2 cellular contexts compared by ENCODE assay signal in the genomic region with DNA sequence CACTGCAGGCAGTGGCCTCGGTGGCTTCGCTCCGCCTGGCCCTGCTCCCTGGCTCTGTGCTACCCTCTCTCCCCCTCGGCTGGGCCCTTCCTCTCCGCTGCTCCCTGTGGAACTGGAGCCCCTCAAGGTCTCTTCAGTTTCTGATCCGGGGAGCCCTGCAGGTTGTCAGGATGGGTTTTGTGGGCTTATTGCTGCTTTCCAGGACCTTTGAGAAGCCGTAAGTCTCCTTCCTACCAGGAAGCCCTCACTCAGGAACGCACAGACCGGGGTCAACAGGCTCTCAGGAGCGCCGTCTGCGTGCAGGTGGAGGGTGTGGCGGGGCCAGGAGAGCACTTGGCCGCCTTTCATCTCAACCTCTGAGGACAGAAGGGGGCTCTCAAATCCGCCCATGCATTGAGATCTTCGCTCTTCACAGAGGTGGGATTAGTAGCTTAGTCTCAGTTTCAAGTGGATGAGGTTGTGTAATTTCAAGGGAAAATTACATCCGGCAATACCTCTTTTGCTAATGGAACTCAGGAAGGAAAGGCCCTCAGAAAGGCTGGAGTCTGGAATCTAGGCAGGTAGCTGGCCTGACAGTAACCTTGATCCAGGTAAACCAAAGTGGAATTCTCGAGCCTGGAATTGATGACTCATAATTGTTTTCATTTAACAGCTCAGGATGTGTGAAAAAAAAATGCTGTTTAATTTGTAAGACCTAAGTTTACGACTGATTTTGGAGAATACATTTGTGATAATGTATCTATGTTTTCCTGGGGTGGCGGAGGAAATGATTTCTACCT.
TF ChIP-seq lines count a peak whose summit lies in the region.

No MANE protein-coding gene starts in this region.

TF ChIP-seq in HCT116, 20 proteins besides CTCF, POLR2A, EP300 and RAD21 (continued from another document):
- TF ChIP-seq, protein P1, sequence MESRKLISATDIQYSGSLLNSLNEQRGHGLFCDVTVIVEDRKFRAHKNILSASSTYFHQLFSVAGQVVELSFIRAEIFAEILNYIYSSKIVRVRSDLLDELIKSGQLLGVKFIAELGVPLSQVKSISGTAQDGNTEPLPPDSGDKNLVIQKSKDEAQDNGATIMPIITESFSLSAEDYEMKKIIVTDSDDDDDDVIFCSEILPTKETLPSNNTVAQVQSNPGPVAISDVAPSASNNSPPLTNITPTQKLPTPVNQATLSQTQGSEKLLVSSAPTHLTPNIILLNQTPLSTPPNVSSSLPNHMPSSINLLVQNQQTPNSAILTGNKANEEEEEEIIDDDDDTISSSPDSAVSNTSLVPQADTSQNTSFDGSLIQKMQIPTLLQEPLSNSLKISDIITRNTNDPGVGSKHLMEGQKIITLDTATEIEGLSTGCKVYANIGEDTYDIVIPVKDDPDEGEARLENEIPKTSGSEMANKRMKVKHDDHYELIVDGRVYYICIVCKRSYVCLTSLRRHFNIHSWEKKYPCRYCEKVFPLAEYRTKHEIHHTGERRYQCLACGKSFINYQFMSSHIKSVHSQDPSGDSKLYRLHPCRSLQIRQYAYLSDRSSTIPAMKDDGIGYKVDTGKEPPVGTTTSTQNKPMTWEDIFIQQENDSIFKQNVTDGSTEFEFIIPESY (IDR thresholded peaks at IDR 0.05; ENCODE audit: extremely low read depth, insufficient replicate concordance, low read length), result no peak
- TF ChIP-seq SP1 (IDR thresholded peaks at IDR 0.05; ENCODE audit: low read depth) (peak; percentile 44; the same call in 1 of the 2 replicates), ZNF274 (IDR thresholded peaks at IDR 0.05; ENCODE audit: low read depth, low read length) (no peak), SIN3A (IDR thresholded peaks at IDR 0.05; ENCODE audit: low read depth) (no peak), EGR1 (IDR thresholded peaks at IDR 0.05; ENCODE audit: low read depth) (no peak), EZH2 (IDR thresholded peaks at IDR 0.05) (no peak), ZFX (IDR thresholded peaks at IDR 0.05) (no peak), CEBPB (IDR thresholded peaks at IDR 0.05; ENCODE audit: low read depth) (peak; percentile 51), JUND (IDR thresholded peaks at IDR 0.05) (peak; percentile 53), ELF1 (IDR thresholded peaks at IDR 0.05; ENCODE audit: borderline replicate concordance, low read depth) (no peak), EZH2phosphoT487 (IDR thresholded peaks at IDR 0.05; ENCODE audit: borderline replicate concordance) (no peak)
- TF ChIP-seq, protein P2, sequence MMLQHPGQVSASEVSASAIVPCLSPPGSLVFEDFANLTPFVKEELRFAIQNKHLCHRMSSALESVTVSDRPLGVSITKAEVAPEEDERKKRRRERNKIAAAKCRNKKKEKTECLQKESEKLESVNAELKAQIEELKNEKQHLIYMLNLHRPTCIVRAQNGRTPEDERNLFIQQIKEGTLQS (IDR thresholded peaks at IDR 0.05), result no peak

TF ChIP-seq in WTC11, 78 proteins besides CTCF, POLR2A, EP300 and RAD21 (continued from another document):
- TF ChIP-seq E2F1 (CRISPR knock-in tag; IDR thresholded peaks at IDR 0.05) (no peak), PRDM15 (CRISPR knock-in tag; IDR thresholded peaks at IDR 0.05) (no peak), ZNF396 (CRISPR knock-in tag; IDR thresholded peaks at IDR 0.05; ENCODE audit: borderline replicate concordance) (no peak)
- TF ChIP-seq, protein P3, sequence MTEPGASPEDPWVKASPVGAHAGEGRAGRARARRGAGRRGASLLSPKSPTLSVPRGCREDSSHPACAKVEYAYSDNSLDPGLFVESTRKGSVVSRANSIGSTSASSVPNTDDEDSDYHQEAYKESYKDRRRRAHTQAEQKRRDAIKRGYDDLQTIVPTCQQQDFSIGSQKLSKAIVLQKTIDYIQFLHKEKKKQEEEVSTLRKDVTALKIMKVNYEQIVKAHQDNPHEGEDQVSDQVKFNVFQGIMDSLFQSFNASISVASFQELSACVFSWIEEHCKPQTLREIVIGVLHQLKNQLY (CRISPR knock-in tag; IDR thresholded peaks at IDR 0.05), result no peak
TF ChIP-seq in WTC11: peak in this region for 0.
